13 cellular contexts compared by ENCODE assay signal in the genomic region with DNA sequence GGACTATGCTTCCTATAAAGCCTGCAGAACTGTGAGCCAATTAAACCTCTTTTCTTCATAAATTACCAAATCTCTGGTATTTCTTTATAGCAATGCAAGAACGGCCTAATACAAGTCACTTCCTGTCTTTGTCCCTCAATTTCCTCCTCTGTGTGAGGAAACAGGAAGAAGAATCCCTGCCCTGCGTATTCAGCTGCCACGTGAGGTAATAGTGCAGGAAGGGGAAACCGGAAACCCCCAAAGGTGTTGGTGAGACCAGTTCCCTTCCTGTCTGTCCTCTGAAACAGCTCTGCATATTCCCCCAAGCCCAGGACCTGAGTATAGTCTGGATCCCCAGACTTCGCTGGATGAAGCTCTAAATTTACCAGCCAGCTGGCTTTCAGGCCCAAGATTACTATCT. TPM values are rescaled to one million over a fixed set of nuclear protein-coding genes. Genes with fewer than 3 reads are reported as not detected.
A peak's percentile ranks its signal among the peaks of the same experiment; 100 is the strongest.
DNase-seq lines count a peak whose midpoint lies in the region; ATAC-seq and TF ChIP-seq lines count a peak whose summit lies in the region.
"Had no signal": no experiment of that assay in that cellular context is flagged by ENCODE, and none has a peak within 500 bp of the region (broad histone marks: within the 10 kb centered on the region; RNA-seq: fewer than 3 reads in every experiment).

No MANE protein-coding gene starts in this region.

- in situ Hi-C loops in brain microvascular endothelial cell (cut with HindIII; ENCODE audit: low pct_ligation_motif_present, low sequenced_read_pairs) = no loop called here

- peaks cover 15% of the 10 kb centered on the region for H3K4me1 Mint-ChIP-seq in activated naive CD8-positive, alpha-beta T cell (ENCODE audit: low read depth)
- peaks cover 11% of the 10 kb centered on the region for H3K4me1 Mint-ChIP-seq in memory B cell

- peak overlapping the region in 10 of 11 experiments; percentile 41 to 75 (median 62); a peak in 20 of 22 replicates for H3K27ac ChIP-seq in BLaER1 treated with 17β-estradiol and CSF1 and Interleukin-3, amounts not matched to agents 10 nM and 100 nM
- no peak overlapping the region for H3K27ac ChIP-seq in brain microvascular endothelial cell

- no peak for TF ChIP-seq POLR2A in GM18505 (IDR thresholded peaks at IDR 0.05; ENCODE audit: borderline replicate concordance, extremely low read depth, insufficient read depth, insufficient read length)

- DNase-seq in Kasumi-1 (lab: John Stamatoyannopoulos, UW) (peak; percentile 46 to 52), memory B cell (ENCODE audit: low spot score in 2 of 2) (no peak), brain microvascular endothelial cell (no peak), BE2C (no peak)
- DNase-seq: IMR-90; NCI-H446; stimulated activated naive CD4-positive, alpha-beta T cell treated with Interleukin-2 at 50 U/mL for 16 hours had no signal

- H3K27me3 ChIP-seq in BLaER1 treated with 17β-estradiol and CSF1 and Interleukin-3, amounts not matched to agents 10 nM and 100 nM = no peaks in the 10 kb centered on the region
- H3K27me3 ChIP-seq in brain microvascular endothelial cell (replicated peaks) (no peaks in the 10 kb centered on the region), BE2C (no peaks in the 10 kb centered on the region)

- H3K36me3 Mint-ChIP-seq in activated naive CD8-positive, alpha-beta T cell = peaks cover 20% of the 10 kb centered on the region
- peaks cover 9% of the 10 kb centered on the region for H3K36me3 Mint-ChIP-seq in memory B cell

- peak overlapping the region; percentile 21 for H3K4me3 Mint-ChIP-seq in activated naive CD8-positive, alpha-beta T cell
- H3K4me3 Mint-ChIP-seq in memory B cell = no peak overlapping the region

- H3K4me3 ChIP-seq in BLaER1 treated with 17β-estradiol and CSF1 and Interleukin-3, amounts not matched to agents 10 nM and 100 nM = peak overlapping the region in 4 of 10 experiments; percentile 23 to 33 (median 25); a peak in 5 of 20 replicates
- no peak overlapping the region for H3K4me3 ChIP-seq in brain microvascular endothelial cell (ENCODE audit: low read depth, low read length)
- no peak overlapping the region for H3K4me3 ChIP-seq in BE2C (ENCODE audit: low read depth, low read length)
- H3K4me3 ChIP-seq: coronary artery had no signal

- peaks cover 15 to 18% (median 16%) of the 10 kb centered on the region in 10 experiments for H3K4me1 ChIP-seq in BLaER1 treated with 17β-estradiol and CSF1 and Interleukin-3, amounts not matched to agents 10 nM and 100 nM
- no peaks in the 10 kb centered on the region for H3K4me1 ChIP-seq in BE2C

- peaks cover 0 to 11% (median 5%) of the 10 kb centered on the region in 11 experiments; a peak in 6 of 22 replicates for H3K36me3 ChIP-seq in BLaER1 treated with 17β-estradiol and CSF1 and Interleukin-3, amounts not matched to agents 10 nM and 100 nM
- H3K36me3 ChIP-seq in brain microvascular endothelial cell (replicated peaks) (no peaks in the 10 kb centered on the region), BE2C (no peaks in the 10 kb centered on the region)

- peak overlapping the region in 5 of 11 experiments; percentile 1 to 52 (median 27); a peak in 5 of 22 replicates for H3K9ac ChIP-seq in BLaER1 treated with 17β-estradiol and CSF1 and Interleukin-3, amounts not matched to agents 10 nM and 100 nM

- peak; percentile 66 for ATAC-seq in memory B cell (ENCODE audit: low read depth)
- no peak for ATAC-seq in GM18909 (IDR thresholded peaks at IDR 0.05; ENCODE audit: poor library complexity, unreplicated experiment)
- ATAC-seq in GM18505 (IDR thresholded peaks at IDR 0.05; ENCODE audit: unreplicated experiment) = no peak
- ATAC-seq: SK-N-SH treated with all-trans-retinoic acid at 6 μM for 48 hours had no signal

- TF ChIP-seq CTCF in brain microvascular endothelial cell (IDR thresholded peaks at IDR 0.05; ENCODE audit: low read depth, low read length, missing control alignments) (no peak), BE2C (IDR thresholded peaks at IDR 0.05; ENCODE audit: low read depth, low read length) (no peak)

- peaks cover 41 to 54% (median 50%) of the 10 kb centered on the region in 11 experiments for H3K9me3 ChIP-seq in BLaER1 treated with 17β-estradiol and CSF1 and Interleukin-3, amounts not matched to agents 10 nM and 100 nM (replicated peaks in 1 of 11)
- H3K9me3 ChIP-seq in BE2C = no peaks in the 10 kb centered on the region

- H3K9me3 Mint-ChIP-seq in activated naive CD8-positive, alpha-beta T cell (ENCODE audit: low read depth) = peaks cover 5% of the 10 kb centered on the region
- H3K9me3 Mint-ChIP-seq in memory B cell = peaks cover 10% of the 10 kb centered on the region

- H3K4me2 ChIP-seq in BLaER1 treated with 17β-estradiol and CSF1 and Interleukin-3, amounts not matched to agents 10 nM and 100 nM = peak overlapping the region; percentile 31 to 77 (median 65)

- H3K27me3 Mint-ChIP-seq in activated naive CD8-positive, alpha-beta T cell = no peaks in the 10 kb centered on the region
- H3K27me3 Mint-ChIP-seq in memory B cell = no peaks in the 10 kb centered on the region

- no peaks in the 10 kb centered on the region for H4K20me1 ChIP-seq in BLaER1 treated with 17β-estradiol and CSF1 and Interleukin-3, amounts not matched to agents 10 nM and 100 nM

- peak overlapping the region; percentile 83 for H3K27ac Mint-ChIP-seq in activated naive CD8-positive, alpha-beta T cell
- H3K27ac Mint-ChIP-seq in memory B cell = no peak overlapping the region

RNA-seq across cellular contexts. Expression of gene PTPN23, which starts 18.1 kb away (rescaled TPM):
- polyA plus RNA-seq in BE2C (2012; ENCODE audit: insufficient read depth, insufficient read length, low read depth) = 33.7 TPM

Comparison
In these comparisons a context has a peak if more than half of its experiments do, and no peak if none do; other contexts are left out.
1. DNase-seq: peak in Kasumi-1 (2 of 2); none in memory B cell (0 of 2), brain microvascular endothelial cell (single experiment) and BE2C (single experiment).